12 cellular contexts compared by ENCODE assay signal in genomic region chr4:123421227-123421941, GRCh38. TPM values are rescaled to one million over a fixed set of nuclear protein-coding genes. Genes with fewer than 3 reads are reported as not detected.
DNase-seq lines count a peak whose midpoint lies in the region; ATAC-seq and TF ChIP-seq lines count a peak whose summit lies in the region.
"Had no signal": no experiment of that assay in that cellular context is flagged by ENCODE, and none has a peak within 500 bp of the region (broad histone marks: within the 10 kb centered on the region; RNA-seq: fewer than 3 reads in every experiment).

No MANE protein-coding gene starts in this region.

- H3K36me3 ChIP-seq in RWPE2 (ENCODE audit: low read depth) (no peaks in the 10 kb centered on the region), smooth muscle cell (ENCODE audit: low read depth) (no peaks in the 10 kb centered on the region)
- H3K36me3 ChIP-seq: WERI-Rb-1 had no signal

- intact Hi-C loops in activated naive CD4-positive, alpha-beta T cell treated with anti-CD3 and anti-CD28 coated beads for 36 hours (cut with micrococcal nuclease): loop anchor here (5.0 kb wide), 1 partner anchor 754 kb away; no protein-coding TSS in a partner anchor

- H3K27ac ChIP-seq in RWPE2 (ENCODE audit: poor library complexity, severe bottlenecking) (no peak overlapping the region), smooth muscle cell (ENCODE audit: low read depth) (peak overlapping the region; percentile 46)
- H3K27ac ChIP-seq: WERI-Rb-1 had no signal

- H3K9ac ChIP-seq in smooth muscle cell (ENCODE audit: low read depth): no peak overlapping the region

- no peaks in the 10 kb centered on the region for H4K20me1 ChIP-seq in smooth muscle cell (ENCODE audit: low read depth)

- no peaks in the 10 kb centered on the region for H3K36me3 Mint-ChIP-seq in activated naive CD4-positive, alpha-beta T cell treated with anti-CD3 and anti-CD28 coated beads for 36 hours (ENCODE audit: low read depth)

- peaks cover 25% of the 10 kb centered on the region for H3F3A ChIP-seq in smooth muscle cell (ENCODE audit: low read depth)

- peak overlapping the region; percentile 9 for H3K4me3 Mint-ChIP-seq in activated naive CD4-positive, alpha-beta T cell treated with anti-CD3 and anti-CD28 coated beads for 36 hours

- no peak for DNase-seq in activated naive CD4-positive, alpha-beta T cell treated with anti-CD3 and anti-CD28 coated beads for 36 hours
- no peak for DNase-seq in activated naive CD4-positive, alpha-beta T cell treated with anti-CD3 and anti-CD28 coated beads, Interleukin-2, amount 50 U/mL, for 16 hours
- no peak for DNase-seq in RWPE2 (ENCODE audit: low spot score)
- peak; percentile 51 for DNase-seq in epithelial cell of esophagus (ENCODE audit: low read depth)
- no peak for DNase-seq in smooth muscle cell (lab: John Stamatoyannopoulos, UW; ENCODE audit: unreplicated experiment)
- no peak for DNase-seq in hypothalamus (lab: John Stamatoyannopoulos, UW)
- DNase-seq: anterior cingulate cortex, NCI-H187, trophoblast cell, WERI-Rb-1 had no signal

- no peaks in the 10 kb centered on the region for H3K27me3 Mint-ChIP-seq in activated naive CD4-positive, alpha-beta T cell treated with anti-CD3 and anti-CD28 coated beads for 36 hours (ENCODE audit: low read depth)

- H2AFZ ChIP-seq in smooth muscle cell (ENCODE audit: low read depth): peak overlapping the region; percentile 52

- no peaks in the 10 kb centered on the region for H3K9me3 Mint-ChIP-seq in activated naive CD4-positive, alpha-beta T cell treated with anti-CD3 and anti-CD28 coated beads for 36 hours

- CTCF ChIA-PET in activated naive CD4-positive, alpha-beta T cell treated with anti-CD3 and anti-CD28 coated beads for 36 hours (lab: Charles Lee): interaction anchor here (0.7 to 0.9 kb wide), 2 partner anchors 21 to 34 kb away, joined by 3 to 5 read pairs; no protein-coding TSS in a partner anchor

- H3K9me3 ChIP-seq in RWPE2 (ENCODE audit: severe bottlenecking) (no peaks in the 10 kb centered on the region), smooth muscle cell (replicated peaks; ENCODE audit: low read depth) (no peaks in the 10 kb centered on the region)

- no peaks in the 10 kb centered on the region for H3K79me2 ChIP-seq in smooth muscle cell (ENCODE audit: low read depth)

- no peak overlapping the region for H3K4me3 ChIP-seq in RWPE2 (ENCODE audit: severe bottlenecking)
- H3K4me3 ChIP-seq in epithelial cell of esophagus (ENCODE audit: low read length): no peak overlapping the region
- no peak overlapping the region for H3K4me3 ChIP-seq in smooth muscle cell

- TF ChIP-seq CTCF in RWPE2 (IDR thresholded peaks at IDR 0.05; ENCODE audit: poor library complexity, severe bottlenecking) (no peak), epithelial cell of esophagus (IDR thresholded peaks at IDR 0.05; ENCODE audit: insufficient read depth, low read depth, low read length, missing control alignments) (no peak), smooth muscle cell (IDR thresholded peaks at IDR 0.05; ENCODE audit: borderline replicate concordance, insufficient read depth, poor library complexity, severe bottlenecking) (no peak)

- H3K4me1 ChIP-seq in RWPE2 (ENCODE audit: insufficient read depth, poor library complexity, severe bottlenecking): peaks cover 41% of the 10 kb centered on the region
- peaks cover 37% of the 10 kb centered on the region for H3K4me1 ChIP-seq in smooth muscle cell (ENCODE audit: low read depth)

- H3K4me1 Mint-ChIP-seq in activated naive CD4-positive, alpha-beta T cell treated with anti-CD3 and anti-CD28 coated beads for 36 hours (ENCODE audit: low read depth): peaks cover 39% of the 10 kb centered on the region

- peak overlapping the region; percentile 63 for H3K4me2 ChIP-seq in smooth muscle cell

- peak overlapping the region; percentile 91 for H3K27ac Mint-ChIP-seq in activated naive CD4-positive, alpha-beta T cell treated with anti-CD3 and anti-CD28 coated beads for 36 hours

- ATAC-seq in RWPE2 (ENCODE audit: low read depth) (peak; percentile 36), HG03095 (IDR thresholded peaks at IDR 0.05; ENCODE audit: unreplicated experiment) (no peak), HG03457 (IDR thresholded peaks at IDR 0.05; ENCODE audit: unreplicated experiment) (no peak)

- no peaks in the 10 kb centered on the region for H3K27me3 ChIP-seq in RWPE2 (ENCODE audit: insufficient read depth, poor library complexity, severe bottlenecking)
- H3K27me3 ChIP-seq in smooth muscle cell (ENCODE audit: low read depth): no peaks in the 10 kb centered on the region

- WGBS in smooth muscle cell (ENCODE audit: low lambda C conversion rate): 33% methylated on average over 6 of the region's 6 CpGs

RNA-seq across cellular contexts. Expression of gene SPRY1, which starts 24.8 kb away (rescaled TPM):
- total RNA-seq in activated naive CD4-positive, alpha-beta T cell treated with anti-CD3 and anti-CD28 coated beads for 36 hours: 10 to 100 TPM; 16.9 to 20.3 TPM
- total RNA-seq in smooth muscle cell: 17.4 and 17.8 TPM in 2 replicates
- 26.4 and 28.1 TPM in 2 replicates for polyA plus RNA-seq in smooth muscle cell
